ENCODE assay signal across 8 cellular contexts in the genomic region with DNA sequence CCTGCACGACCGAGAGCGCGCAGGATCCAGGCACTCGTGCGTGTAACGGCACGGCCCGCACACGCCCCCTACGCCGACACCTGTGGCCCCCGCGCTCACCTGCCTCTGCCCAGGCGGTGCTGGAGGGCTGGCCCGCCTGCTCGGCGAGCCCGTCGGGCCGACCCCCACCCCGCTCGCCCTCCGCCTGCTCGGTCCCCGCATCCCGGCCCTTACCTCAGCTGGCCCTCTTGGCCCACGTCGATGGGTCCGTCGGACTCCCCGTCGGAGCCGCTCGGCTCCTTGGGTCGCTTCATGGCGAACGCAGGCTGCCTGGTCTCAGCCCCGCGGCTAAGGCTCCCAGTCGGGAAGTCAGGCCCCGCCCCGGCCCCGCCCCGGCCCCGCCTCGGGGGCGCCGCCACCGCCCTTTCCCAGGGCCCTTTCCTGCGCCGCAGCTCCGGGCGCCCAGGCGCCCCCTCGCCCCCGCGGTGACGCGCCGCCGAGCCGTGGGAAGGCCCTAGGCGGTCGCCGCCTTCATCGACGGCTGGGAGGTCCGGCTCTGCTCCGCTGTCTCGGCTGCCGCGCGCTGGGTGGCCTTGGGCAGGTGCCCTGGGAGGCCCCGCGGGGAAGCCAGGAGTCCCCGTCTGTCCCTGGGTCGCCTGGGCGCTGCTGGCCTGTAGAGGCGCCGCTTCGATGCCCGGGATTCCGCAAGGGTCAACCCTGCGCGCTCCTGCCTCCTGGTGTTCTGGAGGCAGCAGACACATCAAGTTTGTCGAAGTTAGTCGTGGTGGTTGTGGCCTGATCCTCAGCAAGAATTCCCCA. TPM values are rescaled to one million over a fixed set of nuclear protein-coding genes. Genes with fewer than 3 reads are reported as not detected.
A peak's percentile ranks its signal among the peaks of the same experiment; 100 is the strongest.
DNase-seq lines count a peak whose midpoint lies in the region; ATAC-seq and TF ChIP-seq lines count a peak whose summit lies in the region.

A gene (minus strand): TSS at position 311 of the 798 bp plus-strand sequence. CDS start 18 bp downstream, at position 293.

- intact Hi-C loops in esophagus squamous epithelium (cut with DNase I), result no loop called here

- H3K27me3 ChIP-seq in H9 (ENCODE audit: insufficient read depth, low read length) (peaks cover 10% of the 10 kb centered on the region; the same call in 1 of the 2 replicates), esophagus squamous epithelium (peaks cover 0 to 68% (median 2%) of the 10 kb centered on the region in 4 donors), stomach smooth muscle (ENCODE audit: control insufficient read depth in 1 of 2, insufficient read depth in 2 of 2, low read length in 2 of 2) (peaks cover 38% of the 10 kb centered on the region in 2 donors)

- no peaks in the 10 kb centered on the region for H3K79me2 ChIP-seq in H9 (ENCODE audit: insufficient read depth, low read length)

- H3K9me3 ChIP-seq in H9 (ENCODE audit: control insufficient read depth, low read depth, low read length) (no peaks in the 10 kb centered on the region), esophagus squamous epithelium (no peaks in the 10 kb centered on the region), stomach smooth muscle (ENCODE audit: control insufficient read depth in 2 of 2, low read length in 2 of 2) (no peaks in the 10 kb centered on the region)

- H3K27ac ChIP-seq in H9 (ENCODE audit: insufficient read length, low read depth, low read length), result no peak within 1 kb of the TSS
- peak within 1 kb of the TSS; percentile 5 to 82 (median 60) for H3K27ac ChIP-seq in esophagus squamous epithelium
- peak within 1 kb of the TSS; percentile 41 for H3K27ac ChIP-seq in stomach smooth muscle (ENCODE audit: low read length)

- no peak within 1 kb of the TSS for H4K5ac ChIP-seq in H9 (ENCODE audit: insufficient read length, low read depth, low read length)

- H4K91ac ChIP-seq in H9 (ENCODE audit: insufficient read length, low read depth, low read length), result no peak within 1 kb of the TSS

- no CpG with 5 or more reads among the region's 88 CpGs for WGBS in H9 (ENCODE audit: extremely low coverage, insufficient read length, low lambda C conversion rate)
- WGBS in esophagus squamous epithelium, 2 donors, result 100% methylated on average over 1 of the region's 88 CpGs; no CpG with 5 or more reads in 1 of the 2 donors

- H2BK120ac ChIP-seq in H9 (ENCODE audit: low read depth, low read length, poor library complexity, severe bottlenecking), result no peak within 1 kb of the TSS

- no peak within 1 kb of the TSS for H3T11ph ChIP-seq in H9 (ENCODE audit: low read length)

- H3K4me1 Mint-ChIP-seq in H9, result peaks cover 16 to 17% of the 10 kb centered on the region in 2 experiments
- no peaks in the 10 kb centered on the region for H3K4me1 Mint-ChIP-seq in natural killer cell treated with Interleukin-12 subunit alpha and Interleukin-12 subunit beta and Interleukin-15 and Interleukin-18, amount 100 ng/mL, for 72 hours (ENCODE audit: low read depth in 2 of 2)

- no peaks in the 10 kb centered on the region for H3K79me1 ChIP-seq in H9 (ENCODE audit: insufficient read depth, low read depth, low read length, poor library complexity, severe bottlenecking)

- no peak within 1 kb of the TSS; the same call in 1 of the 2 replicates for H2BK15ac ChIP-seq in H9 (ENCODE audit: low read depth, low read length)

- no peak within 1 kb of the TSS for H2BK12ac ChIP-seq in H9 (ENCODE audit: insufficient read length, low read depth, low read length)

- TF ChIP-seq POLR2A in esophagus squamous epithelium (IDR thresholded peaks at IDR 0.05), result no peak

- H3K36me3 ChIP-seq in esophagus squamous epithelium (no peaks in the 10 kb centered on the region), stomach smooth muscle (ENCODE audit: control insufficient read depth in 2 of 2, insufficient read depth in 2 of 2, low read length in 2 of 2) (no peaks in the 10 kb centered on the region)

- H2AK5ac ChIP-seq in H9 (ENCODE audit: insufficient read length, low read length), result no peak within 1 kb of the TSS

- no peak within 1 kb of the TSS for H3K14ac ChIP-seq in H9 (ENCODE audit: insufficient read depth, low read length)

- H4K20me1 ChIP-seq in H9 (ENCODE audit: control insufficient read depth, insufficient read depth, insufficient read length), result no peaks in the 10 kb centered on the region

- H3K9ac ChIP-seq in H9 (ENCODE audit: extremely low read depth, insufficient read length, low read length) (no peak within 1 kb of the TSS), stomach smooth muscle (ENCODE audit: low read length in 2 of 2) (peak within 1 kb of the TSS; percentile 9 to 21)

- no peaks in the 10 kb centered on the region; the same call in 1 of the 2 replicates for H3K4me1 ChIP-seq in H9 (ENCODE audit: insufficient read depth, low read length)
- peaks cover 0 to 11% (median 3%) of the 10 kb centered on the region in 3 donors for H3K4me1 ChIP-seq in esophagus squamous epithelium
- H3K4me1 ChIP-seq in stomach smooth muscle (ENCODE audit: control insufficient read depth, insufficient read depth, low read length), result no peaks in the 10 kb centered on the region

- H3K4ac ChIP-seq in H9 (ENCODE audit: low read depth, low read length), result no peak within 1 kb of the TSS

- no peak within 1 kb of the TSS for H2BK20ac ChIP-seq in H9 (ENCODE audit: low read depth, low read length, poor library complexity, severe bottlenecking)

- no peak within 1 kb of the TSS for H3K27ac Mint-ChIP-seq in H9
- H3K27ac Mint-ChIP-seq in natural killer cell treated with Interleukin-12 subunit alpha and Interleukin-12 subunit beta and Interleukin-15 and Interleukin-18, amount 100 ng/mL, for 72 hours, result no peak within 1 kb of the TSS

- H4K8ac ChIP-seq in H9 (replicated peaks; ENCODE audit: insufficient read length, low read depth, low read length), result no peak within 1 kb of the TSS

- H2AFZ ChIP-seq in H9 (ENCODE audit: low read length), result no peak within 1 kb of the TSS

- TF ChIP-seq CTCF in H9 (conservative IDR thresholded peaks at IDR 0.05) (peak; percentile 68), esophagus squamous epithelium (IDR thresholded peaks at IDR 0.05) (peak in 3 of 6 experiments; percentile 13 to 25 (median 14))

- no peaks in the 10 kb centered on the region for H3K36me3 Mint-ChIP-seq in H9 (ENCODE audit: insufficient read depth in 1 of 3, low read depth in 3 of 3)
- no peaks in the 10 kb centered on the region for H3K36me3 Mint-ChIP-seq in natural killer cell treated with Interleukin-12 subunit alpha and Interleukin-12 subunit beta and Interleukin-15 and Interleukin-18, amount 100 ng/mL, for 72 hours

- H3K23me2 ChIP-seq in H9 (ENCODE audit: insufficient read length, low read depth, low read length, poor library complexity, severe bottlenecking), result no peaks in the 10 kb centered on the region

- H3K23ac ChIP-seq in H9 (ENCODE audit: insufficient read length, low read depth, low read length), result no peak within 1 kb of the TSS

- H3K56ac ChIP-seq in H9 (ENCODE audit: insufficient read length, low read depth, low read length), result no peak within 1 kb of the TSS

- peak within 1 kb of the TSS; percentile 28 to 67 (median 41) for H3K4me3 ChIP-seq in esophagus squamous epithelium
- H3K4me3 ChIP-seq in stomach smooth muscle (ENCODE audit: low read length in 2 of 2), result peak within 1 kb of the TSS; percentile 6 to 62

- peaks cover 93% of the 10 kb centered on the region for H3K27me3 Mint-ChIP-seq in H9 (ENCODE audit: low read depth)
- peaks cover 22 to 26% of the 10 kb centered on the region in 2 donors for H3K27me3 Mint-ChIP-seq in natural killer cell treated with Interleukin-12 subunit alpha and Interleukin-12 subunit beta and Interleukin-15 and Interleukin-18, amount 100 ng/mL, for 72 hours

- ATAC-seq in natural killer cell treated with Interleukin-12 subunit alpha and Interleukin-12 subunit beta and Interleukin-15 and Interleukin-18, amount 100 ng/mL, for 72 hours, result peak; percentile 82 to 90
- no peak for ATAC-seq in HG03045 (IDR thresholded peaks at IDR 0.05; ENCODE audit: unreplicated experiment)
- ATAC-seq in GM18858 (IDR thresholded peaks at IDR 0.05; ENCODE audit: unreplicated experiment), result no peak

- H3K4me3 Mint-ChIP-seq in H9, result peak within 1 kb of the TSS; percentile 65 to 85
- peak within 1 kb of the TSS; percentile 30 for H3K4me3 Mint-ChIP-seq in natural killer cell treated with Interleukin-12 subunit alpha and Interleukin-12 subunit beta and Interleukin-15 and Interleukin-18, amount 100 ng/mL, for 72 hours

- peak within 1 kb of the TSS; percentile 22 for H3K4me2 ChIP-seq in H9 (ENCODE audit: insufficient read depth, insufficient read length, low read length)

- no peak within 1 kb of the TSS for H3K18ac ChIP-seq in H9 (ENCODE audit: insufficient read length, low read depth, low read length)

- H3K9me3 Mint-ChIP-seq in H9, result no peaks in the 10 kb centered on the region
- no peaks in the 10 kb centered on the region for H3K9me3 Mint-ChIP-seq in natural killer cell treated with Interleukin-12 subunit alpha and Interleukin-12 subunit beta and Interleukin-15 and Interleukin-18, amount 100 ng/mL, for 72 hours

- DNase-seq in H9 (peak; percentile 92), NCI-H82 (lab: John Stamatoyannopoulos, UW) (peak; percentile 89), activated T-cell treated with anti-CD3 and anti-CD28 coated beads for 1 hour (ENCODE audit: low read depth) (peak; percentile 52), esophagus squamous epithelium (lab: John Stamatoyannopoulos, UW) (no peak)
- DNase-seq in natural killer cell treated with Interleukin-12 subunit alpha and Interleukin-12 subunit beta and Interleukin-15 and Interleukin-18, amount 100 ng/mL, for 72 hours (ENCODE audit: low spot score), result peak; percentile 73

- no peak within 1 kb of the TSS for H2BK5ac ChIP-seq in H9 (ENCODE audit: insufficient read length, low read length)

RNA-seq across cellular contexts. Expression of the gene that starts here (rescaled TPM):
- total RNA-seq in H9 (2021) (1.8 and 1.9 TPM in 2 replicates), esophagus squamous epithelium (1 to 10 TPM in 1 of 4 donors, under 1 TPM in 3; 0.45 to 1.2 (median 0.77) TPM)
- not detected for total RNA-seq in natural killer cell treated with Interleukin-12 subunit alpha and Interleukin-12 subunit beta and Interleukin-15 and Interleukin-18, amount 100 ng/mL, for 72 hours

Comparison
In these comparisons a context has a peak if more than half of its experiments do, and no peak if none do; other contexts are left out.
1. Peak in DNase-seq and ATAC-seq in natural killer cell treated with Interleukin-12 subunit alpha and Interleukin-12 subunit beta and Interleukin-15 and Interleukin-18, amount 100 ng/mL, for 72 hours; RNA of the gene not detected or under 1 TPM.